Comparison of ENCODE assay signal across 7 cellular contexts in the genomic region with DNA sequence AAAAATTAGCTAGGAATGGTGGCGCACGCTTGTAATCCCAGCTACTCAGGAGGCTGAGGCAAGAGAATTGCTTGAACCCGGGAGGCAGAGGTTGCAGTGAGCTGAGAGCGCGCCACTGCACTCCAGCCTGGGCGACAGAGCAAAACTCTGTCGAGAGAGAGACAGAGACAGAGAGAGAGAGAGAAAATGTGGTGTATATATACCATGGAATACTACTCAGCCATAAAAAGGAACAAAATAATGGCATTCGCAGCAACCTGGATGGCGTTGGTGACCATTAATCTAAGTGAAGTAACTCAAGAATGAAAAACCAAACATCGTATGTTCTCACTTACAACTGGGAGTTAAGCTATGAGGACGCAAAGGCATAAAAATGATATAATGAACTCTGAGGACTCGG. TPM values are rescaled to one million over a fixed set of nuclear protein-coding genes. Genes with fewer than 3 reads are reported as not detected.
"Had no signal": no experiment of that assay in that cellular context is flagged by ENCODE, and none has a peak within 500 bp of the region (broad histone marks: within the 10 kb centered on the region; RNA-seq: fewer than 3 reads in every experiment).

No MANE protein-coding gene starts in this region.

RNA-seq across cellular contexts. Expression of a gene that starts 48.4 kb away (rescaled TPM):
- total RNA-seq: kidney, kidney epithelial cell, lung microvascular endothelial cell, mammary epithelial cell, mesenteric fat pad, mononuclear cell, myocyte had no signal

RNA-seq across cellular contexts. Expression of a gene that starts 49.8 kb away (rescaled TPM):
- total RNA-seq: lung microvascular endothelial cell had no signal
